ENCODE assay signal across 9 cellular contexts in the genomic region with DNA sequence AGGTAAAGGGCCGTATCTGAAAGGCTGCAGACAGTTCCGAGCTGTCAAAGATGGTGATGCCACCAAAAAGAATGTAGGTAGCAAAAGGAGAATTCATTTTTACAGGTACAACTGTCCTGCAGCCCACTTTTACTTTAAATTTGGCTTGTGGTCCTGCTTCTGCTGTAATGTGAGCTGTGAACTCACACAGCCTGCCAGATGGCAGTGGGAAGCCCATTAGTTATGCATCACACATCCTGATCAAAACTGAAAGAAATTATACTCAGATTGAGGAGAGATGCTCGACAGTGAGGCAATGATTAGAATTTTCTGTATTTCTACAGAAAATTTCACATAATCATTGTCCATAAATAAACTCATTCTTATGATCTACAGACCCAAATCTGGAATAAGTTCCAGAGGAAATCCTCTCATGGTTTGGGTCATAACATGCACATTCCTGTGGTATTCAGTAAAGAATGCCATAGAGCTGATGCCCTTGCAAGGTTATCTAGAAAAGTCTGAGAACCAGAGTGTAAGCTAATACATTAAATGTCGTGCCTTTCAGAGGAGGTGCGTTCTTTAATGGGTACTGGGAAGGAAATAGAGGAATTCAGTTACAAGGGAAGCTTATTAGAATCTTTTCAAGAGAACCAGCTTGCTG. TPM values are rescaled to one million over a fixed set of nuclear protein-coding genes. Genes with fewer than 3 reads are reported as not detected.
DNase-seq lines count a peak whose midpoint lies in the region; ATAC-seq and TF ChIP-seq lines count a peak whose summit lies in the region.
"Had no signal": no experiment of that assay in that cellular context is flagged by ENCODE, and none has a peak within 500 bp of the region (broad histone marks: within the 10 kb centered on the region; RNA-seq: fewer than 3 reads in every experiment).

No MANE protein-coding gene starts in this region.

- peak overlapping the region in 1 of 2 experiments; percentile 20; a peak in 1 of 4 replicates for H3K4me3 ChIP-seq in SK-N-SH (ENCODE audit: low read depth in 2 of 2, low read length in 1 of 2)

- H3K4me2 ChIP-seq in SK-N-SH = peak overlapping the region; percentile 43

- no peaks in the 10 kb centered on the region for H3K9me2 ChIP-seq in SK-N-SH

- H3K9ac ChIP-seq in SK-N-SH = peak overlapping the region; percentile 35; the same call in 1 of the 2 replicates

- CTCF ChIA-PET in SK-N-SH (lab: Yijun Ruan, JAX) = no interaction called here

- ATAC-seq in GM19397 (IDR thresholded peaks at IDR 0.05; ENCODE audit: unreplicated experiment) (peak; percentile 52), HG02970 (IDR thresholded peaks at IDR 0.05; ENCODE audit: low FRiP score, unreplicated experiment) (no peak), HG03342 (IDR thresholded peaks at IDR 0.05; ENCODE audit: unreplicated experiment) (no peak)

- TF ChIP-seq CTCF in SK-N-SH (IDR thresholded peaks at IDR 0.05) = no peak

- peaks cover 3 to 21% of the 10 kb centered on the region in 2 experiments; a peak in 3 of 4 replicates for H3K4me1 ChIP-seq in SK-N-SH (ENCODE audit: control insufficient read depth in 1 of 2, insufficient read depth in 2 of 2, low read depth in 1 of 2, low read length in 1 of 2)

- peak in 1 of 2 experiments; percentile 75; a peak in 1 of 4 replicates for TF ChIP-seq EP300 in SK-N-SH (IDR thresholded peaks at IDR 0.05; ENCODE audit: borderline replicate concordance in 1 of 2, low read depth in 1 of 2, low read length in 1 of 2)

- peak; percentile 69 for DNase-seq in AG08395 (ENCODE audit: low spot score)
- no peak for DNase-seq in SK-N-SH
- DNase-seq in glomerular visceral epithelial cell (ENCODE audit: extremely low spot score) = peak; percentile 59
- DNase-seq in NCI-H2107 treated with DMSO at 0.1 percent for 48 hours (lab: John Stamatoyannopoulos, UW; ENCODE audit: unreplicated experiment) = no peak
- no peak for DNase-seq in activated naive CD4-positive, alpha-beta T cell treated with anti-CD3 and anti-CD28 coated beads, Interleukin-2, amount 50 U/mL, for 16 hours
- DNase-seq: WERI-Rb-1 had no signal

- no peaks in the 10 kb centered on the region for H3K36me3 ChIP-seq in SK-N-SH (replicated peaks in 1 of 2; ENCODE audit: control insufficient read depth in 1 of 2, insufficient read depth in 2 of 2, low read length in 1 of 2)
- H3K36me3 ChIP-seq: WERI-Rb-1 had no signal

- no peak for TF ChIP-seq RAD21 in SK-N-SH (IDR thresholded peaks at IDR 0.05; ENCODE audit: low read length)

- WGBS in SK-N-SH (ENCODE audit: low lambda C conversion rate) = 39% methylated on average over 5 of the region's 5 CpGs

- POLR2A ChIA-PET in SK-N-SH (lab: Yijun Ruan, JAX) = no interaction called here

- H3K27me3 ChIP-seq in SK-N-SH (ENCODE audit: insufficient read depth) = no peaks in the 10 kb centered on the region

- H2AFZ ChIP-seq in SK-N-SH (ENCODE audit: low read depth) = no peak overlapping the region

- H3K79me2 ChIP-seq in SK-N-SH (ENCODE audit: insufficient read depth) = no peaks in the 10 kb centered on the region

- peak overlapping the region; percentile 70 to 81; a peak in 3 of 4 replicates for H3K27ac ChIP-seq in SK-N-SH (ENCODE audit: low read depth in 2 of 2, low read length in 1 of 2)
- H3K27ac ChIP-seq: WERI-Rb-1 had no signal

- no peaks in the 10 kb centered on the region for H3K9me3 ChIP-seq in SK-N-SH

- no peaks in the 10 kb centered on the region for H4K20me1 ChIP-seq in SK-N-SH (ENCODE audit: insufficient read depth)

- H3F3A ChIP-seq in SK-N-SH (replicated peaks; ENCODE audit: insufficient read depth) = peaks cover 24% of the 10 kb centered on the region

TF ChIP-seq in SK-N-SH, 30 proteins besides CTCF, POLR2A, EP300 and RAD21 (continues in another document):
- TF ChIP-seq RCOR1 (IDR thresholded peaks at IDR 0.05; ENCODE audit: low read length) (no peak), TAF1 (IDR thresholded peaks at IDR 0.05; ENCODE audit: borderline replicate concordance, low read depth, low read length) (no peak), SMC3 (IDR thresholded peaks at IDR 0.05; ENCODE audit: low read depth, low read length) (no peak), MEF2A (IDR thresholded peaks at IDR 0.05; ENCODE audit: borderline replicate concordance, low read depth) (no peak), TEAD4 (IDR thresholded peaks at IDR 0.05; ENCODE audit: borderline replicate concordance, insufficient read depth) (no peak), NFIC (IDR thresholded peaks at IDR 0.05; ENCODE audit: borderline replicate concordance) (peak; percentile 30; the same call in 1 of the 2 replicates), MXI1 (IDR thresholded peaks at IDR 0.05; ENCODE audit: low read depth, low read length) (no peak), JUND (IDR thresholded peaks at IDR 0.05) (peak; percentile 72), YY1 (IDR thresholded peaks at IDR 0.05; ENCODE audit: low read depth) (no peak), CHD2 (IDR thresholded peaks at IDR 0.05; ENCODE audit: low read length, partially characterized antibody) (no peak), FOXM1 (IDR thresholded peaks at IDR 0.05; ENCODE audit: low read depth) (no peak), MAX (IDR thresholded peaks at IDR 0.05; ENCODE audit: low read depth) (no peak; the same call in 1 of the 2 replicates), NRF1 (IDR thresholded peaks at IDR 0.05; ENCODE audit: low read depth, low read length) (no peak), POLR2AphosphoS5 (IDR thresholded peaks at IDR 0.05; ENCODE audit: low read depth, low read length) (peak; percentile 44; the same call in 1 of the 2 replicates), GABPA (IDR thresholded peaks at IDR 0.05; ENCODE audit: low read depth) (no peak), FOSL2 (IDR thresholded peaks at IDR 0.05; ENCODE audit: borderline replicate concordance, low read depth) (peak; percentile 55), RFX5 (IDR thresholded peaks at IDR 0.05; ENCODE audit: low read length) (no peak), TCF12 (IDR thresholded peaks at IDR 0.05) (peak; percentile 80)
- TF ChIP-seq, protein P1, sequence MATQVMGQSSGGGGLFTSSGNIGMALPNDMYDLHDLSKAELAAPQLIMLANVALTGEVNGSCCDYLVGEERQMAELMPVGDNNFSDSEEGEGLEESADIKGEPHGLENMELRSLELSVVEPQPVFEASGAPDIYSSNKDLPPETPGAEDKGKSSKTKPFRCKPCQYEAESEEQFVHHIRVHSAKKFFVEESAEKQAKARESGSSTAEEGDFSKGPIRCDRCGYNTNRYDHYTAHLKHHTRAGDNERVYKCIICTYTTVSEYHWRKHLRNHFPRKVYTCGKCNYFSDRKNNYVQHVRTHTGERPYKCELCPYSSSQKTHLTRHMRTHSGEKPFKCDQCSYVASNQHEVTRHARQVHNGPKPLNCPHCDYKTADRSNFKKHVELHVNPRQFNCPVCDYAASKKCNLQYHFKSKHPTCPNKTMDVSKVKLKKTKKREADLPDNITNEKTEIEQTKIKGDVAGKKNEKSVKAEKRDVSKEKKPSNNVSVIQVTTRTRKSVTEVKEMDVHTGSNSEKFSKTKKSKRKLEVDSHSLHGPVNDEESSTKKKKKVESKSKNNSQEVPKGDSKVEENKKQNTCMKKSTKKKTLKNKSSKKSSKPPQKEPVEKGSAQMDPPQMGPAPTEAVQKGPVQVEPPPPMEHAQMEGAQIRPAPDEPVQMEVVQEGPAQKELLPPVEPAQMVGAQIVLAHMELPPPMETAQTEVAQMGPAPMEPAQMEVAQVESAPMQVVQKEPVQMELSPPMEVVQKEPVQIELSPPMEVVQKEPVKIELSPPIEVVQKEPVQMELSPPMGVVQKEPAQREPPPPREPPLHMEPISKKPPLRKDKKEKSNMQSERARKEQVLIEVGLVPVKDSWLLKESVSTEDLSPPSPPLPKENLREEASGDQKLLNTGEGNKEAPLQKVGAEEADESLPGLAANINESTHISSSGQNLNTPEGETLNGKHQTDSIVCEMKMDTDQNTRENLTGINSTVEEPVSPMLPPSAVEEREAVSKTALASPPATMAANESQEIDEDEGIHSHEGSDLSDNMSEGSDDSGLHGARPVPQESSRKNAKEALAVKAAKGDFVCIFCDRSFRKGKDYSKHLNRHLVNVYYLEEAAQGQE (IDR thresholded peaks at IDR 0.05; ENCODE audit: low read depth, low read length) = no peak
- TF ChIP-seq, protein P2, sequence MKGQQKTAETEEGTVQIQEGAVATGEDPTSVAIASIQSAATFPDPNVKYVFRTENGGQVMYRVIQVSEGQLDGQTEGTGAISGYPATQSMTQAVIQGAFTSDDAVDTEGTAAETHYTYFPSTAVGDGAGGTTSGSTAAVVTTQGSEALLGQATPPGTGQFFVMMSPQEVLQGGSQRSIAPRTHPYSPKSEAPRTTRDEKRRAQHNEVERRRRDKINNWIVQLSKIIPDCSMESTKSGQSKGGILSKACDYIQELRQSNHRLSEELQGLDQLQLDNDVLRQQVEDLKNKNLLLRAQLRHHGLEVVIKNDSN (IDR thresholded peaks at IDR 0.05; ENCODE audit: borderline replicate concordance, low read depth) = no peak
- TF ChIP-seq, protein P3, sequence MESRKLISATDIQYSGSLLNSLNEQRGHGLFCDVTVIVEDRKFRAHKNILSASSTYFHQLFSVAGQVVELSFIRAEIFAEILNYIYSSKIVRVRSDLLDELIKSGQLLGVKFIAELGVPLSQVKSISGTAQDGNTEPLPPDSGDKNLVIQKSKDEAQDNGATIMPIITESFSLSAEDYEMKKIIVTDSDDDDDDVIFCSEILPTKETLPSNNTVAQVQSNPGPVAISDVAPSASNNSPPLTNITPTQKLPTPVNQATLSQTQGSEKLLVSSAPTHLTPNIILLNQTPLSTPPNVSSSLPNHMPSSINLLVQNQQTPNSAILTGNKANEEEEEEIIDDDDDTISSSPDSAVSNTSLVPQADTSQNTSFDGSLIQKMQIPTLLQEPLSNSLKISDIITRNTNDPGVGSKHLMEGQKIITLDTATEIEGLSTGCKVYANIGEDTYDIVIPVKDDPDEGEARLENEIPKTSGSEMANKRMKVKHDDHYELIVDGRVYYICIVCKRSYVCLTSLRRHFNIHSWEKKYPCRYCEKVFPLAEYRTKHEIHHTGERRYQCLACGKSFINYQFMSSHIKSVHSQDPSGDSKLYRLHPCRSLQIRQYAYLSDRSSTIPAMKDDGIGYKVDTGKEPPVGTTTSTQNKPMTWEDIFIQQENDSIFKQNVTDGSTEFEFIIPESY (IDR thresholded peaks at IDR 0.05; ENCODE audit: borderline replicate concordance, low read depth) = no peak

RNA-seq across cellular contexts. Expression of gene E2F3, which starts 23.9 kb away (rescaled TPM):
- 12.7 and 14.4 TPM in 2 replicates for polyA plus RNA-seq in SK-N-SH (2012; rRNA removed)
- 14.6 and 15.0 TPM in 2 replicates for polyA plus RNA-seq in SK-N-SH (2012; cell fraction: cytosol; rRNA removed)
- polyA plus RNA-seq in SK-N-SH (2012; cell fraction: nucleus; rRNA removed) = 32.4 and 47.0 TPM in 2 replicates

Comparison
In these comparisons a context has a peak if more than half of its experiments do, and no peak if none do; other contexts are left out.
1. DNase-seq: peak in AG08395 (single experiment) and glomerular visceral epithelial cell (single experiment); none in SK-N-SH (single experiment), NCI-H2107 treated with DMSO at 0.1 percent for 48 hours (single experiment) and activated naive CD4-positive, alpha-beta T cell treated with anti-CD3 and anti-CD28 coated beads, Interleukin-2, amount 50 U/mL, for 16 hours (single experiment).